In the genomic region with DNA sequence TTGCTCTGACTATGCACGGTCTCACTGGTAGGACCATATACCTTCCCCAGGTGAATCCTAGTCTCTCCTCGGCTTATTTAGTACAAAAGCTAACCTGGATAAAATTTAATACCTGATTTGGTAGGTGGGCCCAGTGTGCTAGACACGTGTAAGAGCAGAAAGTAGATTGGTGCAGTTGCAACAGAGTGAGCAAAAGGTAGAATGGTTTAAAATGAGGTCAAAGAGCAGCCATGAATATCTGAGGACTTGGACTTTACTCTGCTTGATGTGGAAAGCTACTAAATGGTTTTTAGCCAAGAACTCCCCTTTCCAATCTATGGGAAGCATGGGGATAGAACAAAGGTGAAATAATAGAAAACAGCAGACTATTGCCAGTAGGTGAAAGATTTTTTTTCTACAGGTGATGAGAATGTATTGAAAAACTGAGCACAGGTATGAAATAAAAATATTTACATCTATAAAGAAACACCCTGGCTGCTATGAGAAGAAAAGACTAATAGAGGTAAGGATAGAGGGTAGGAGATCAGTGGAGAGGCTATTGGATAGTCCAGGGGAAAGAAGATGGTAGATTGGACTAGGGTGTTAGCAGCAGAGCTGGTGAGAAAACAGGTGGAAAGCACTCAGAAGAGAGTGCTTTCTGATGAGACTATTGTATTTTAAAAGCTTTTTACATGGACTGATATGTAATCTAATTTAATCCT, we compare ENCODE assay signal across 32 cellular contexts.
"Had no signal": no experiment of that assay in that cellular context is flagged by ENCODE, and none has a peak within 500 bp of the region (broad histone marks: within the 10 kb centered on the region; RNA-seq: fewer than 3 reads in every experiment).

No MANE protein-coding gene starts in this region.

- H3K4me3 ChIP-seq: coronary artery, dorsolateral prefrontal cortex had no signal

- FAIRE-seq: astrocyte, bronchial epithelial cell, frontal cortex had no signal

- H3K36me3 Mint-ChIP-seq: WTC11 had no signal

- H3K9me3 Mint-ChIP-seq: activated CD4-positive, alpha-beta memory T cell treated with anti-CD3 and anti-CD28 coated beads, Interleukin-2, amount 10 ng/mL, durations not matched to agents 7 days and 5 days; activated CD4-positive, alpha-beta T cell treated with anti-CD3 and anti-CD28 coated beads, Interleukin-2, amount 10 ng/mL, durations not matched to agents 7 days and 5 days; activated T-cell treated with anti-CD3 and anti-CD28 coated beads, Interleukin-2, amount 50 U/mL, for 24 hours; activated T-cell treated with anti-CD3 and anti-CD28 coated beads, Interleukin-2, amount 50 U/mL, for 72 hours; central memory CD8-positive, alpha-beta T cell; dendritic cell treated with granulocyte-macrophage colony-stimulating factor and Interleukin-4, amounts not matched to agents 40 ng/mL and 50 ng/mL, for 4 days; endodermal cell had no signal

- H3K27me3 ChIP-seq: brain microvascular endothelial cell had no signal

- H3K4me3 Mint-ChIP-seq: activated CD4-positive, alpha-beta memory T cell treated with anti-CD3 and anti-CD28 coated beads, Interleukin-2, amount 10 ng/mL, durations not matched to agents 7 days and 5 days; activated CD4-positive, alpha-beta T cell treated with anti-CD3 and anti-CD28 coated beads, Interleukin-2, amount 10 ng/mL, durations not matched to agents 7 days and 5 days; activated naive CD8-positive, alpha-beta T cell; activated T-cell treated with anti-CD3 and anti-CD28 coated beads, Interleukin-2, amount 50 U/mL, for 24 hours; activated T-cell treated with anti-CD3 and anti-CD28 coated beads, Interleukin-2, amount 50 U/mL, for 72 hours; central memory CD8-positive, alpha-beta T cell; dendritic cell treated with granulocyte-macrophage colony-stimulating factor and Interleukin-4, amounts not matched to agents 40 ng/mL and 50 ng/mL, for 4 days; endodermal cell; WTC11 had no signal

- DNase-seq: activated CD4-positive, alpha-beta memory T cell treated with anti-CD3 and anti-CD28 coated beads, Interleukin-2, amount 10 ng/mL, durations not matched to agents 7 days and 5 days; activated CD4-positive, alpha-beta T cell treated with anti-CD3 and anti-CD28 coated beads for 1 hour; activated CD4-positive, alpha-beta T cell treated with anti-CD3 and anti-CD28 coated beads for 4 hours; activated CD4-positive, alpha-beta T cell treated with anti-CD3 and anti-CD28 coated beads, Interleukin-2, amount 10 ng/mL, durations not matched to agents 7 days and 5 days; activated CD4-positive, alpha-beta T cell treated with anti-CD3 and anti-CD28 coated beads, Interleukin-2, amount 50 U/mL, for 4 hours; activated CD8-positive, alpha-beta memory T cell treated with anti-CD3 and anti-CD28 coated beads, Interleukin-2, amount 50 U/mL, for 48 hours; activated effector memory CD4-positive, alpha-beta T cell treated with Interleukin-2 at 50 U/mL for 16 hours; activated gamma-delta T cell treated with Interleukin-2 at 50 U/mL for 16 hours; activated naive CD4-positive, alpha-beta T cell treated with anti-CD3 and anti-CD28 coated beads, Interleukin-2, amount 50 U/mL, for 16 hours; activated naive CD4-positive, alpha-beta T cell treated with Interleukin-2 at 50 U/mL for 16 hours; activated T-cell treated with anti-CD3 and anti-CD28 coated beads for 4 hours; activated T-cell treated with anti-CD3 and anti-CD28 coated beads, Interleukin-2, amount 50 U/mL, for 24 hours; activated T-cell treated with anti-CD3 and anti-CD28 coated beads, Interleukin-2, amount 50 U/mL, for 72 hours; amniotic stem cell; anterior cingulate cortex; brain microvascular endothelial cell; dorsolateral prefrontal cortex; effector memory CD4-positive, alpha-beta T cell; endodermal cell; foreskin fibroblast; head of caudate nucleus; T-helper 2 cell had no signal

- H3K27ac ChIP-seq: brain microvascular endothelial cell, coronary artery, dorsolateral prefrontal cortex, VCaP had no signal

- H3K27ac Mint-ChIP-seq: activated CD4-positive, alpha-beta memory T cell treated with anti-CD3 and anti-CD28 coated beads, Interleukin-2, amount 10 ng/mL, durations not matched to agents 7 days and 5 days; activated CD4-positive, alpha-beta T cell treated with anti-CD3 and anti-CD28 coated beads, Interleukin-2, amount 10 ng/mL, durations not matched to agents 7 days and 5 days; activated naive CD8-positive, alpha-beta T cell; activated T-cell treated with anti-CD3 and anti-CD28 coated beads, Interleukin-2, amount 50 U/mL, for 24 hours; activated T-cell treated with anti-CD3 and anti-CD28 coated beads, Interleukin-2, amount 50 U/mL, for 72 hours; dendritic cell treated with granulocyte-macrophage colony-stimulating factor and Interleukin-4, amounts not matched to agents 40 ng/mL and 50 ng/mL, for 4 days; endodermal cell; WTC11 had no signal

- H3K36me3 ChIP-seq: brain microvascular endothelial cell had no signal

- ATAC-seq: activated T-cell treated with anti-CD3 and anti-CD28 coated beads, Interleukin-2, amount 50 U/mL, for 72 hours; esophagus mucosa; WTC11 had no signal

- H3K4me1 Mint-ChIP-seq: activated CD4-positive, alpha-beta memory T cell treated with anti-CD3 and anti-CD28 coated beads, Interleukin-2, amount 10 ng/mL, durations not matched to agents 7 days and 5 days; activated CD4-positive, alpha-beta T cell treated with anti-CD3 and anti-CD28 coated beads, Interleukin-2, amount 10 ng/mL, durations not matched to agents 7 days and 5 days; central memory CD8-positive, alpha-beta T cell; endodermal cell; WTC11 had no signal
